1 cellular context compared by ENCODE assay signal in the genomic region with DNA sequence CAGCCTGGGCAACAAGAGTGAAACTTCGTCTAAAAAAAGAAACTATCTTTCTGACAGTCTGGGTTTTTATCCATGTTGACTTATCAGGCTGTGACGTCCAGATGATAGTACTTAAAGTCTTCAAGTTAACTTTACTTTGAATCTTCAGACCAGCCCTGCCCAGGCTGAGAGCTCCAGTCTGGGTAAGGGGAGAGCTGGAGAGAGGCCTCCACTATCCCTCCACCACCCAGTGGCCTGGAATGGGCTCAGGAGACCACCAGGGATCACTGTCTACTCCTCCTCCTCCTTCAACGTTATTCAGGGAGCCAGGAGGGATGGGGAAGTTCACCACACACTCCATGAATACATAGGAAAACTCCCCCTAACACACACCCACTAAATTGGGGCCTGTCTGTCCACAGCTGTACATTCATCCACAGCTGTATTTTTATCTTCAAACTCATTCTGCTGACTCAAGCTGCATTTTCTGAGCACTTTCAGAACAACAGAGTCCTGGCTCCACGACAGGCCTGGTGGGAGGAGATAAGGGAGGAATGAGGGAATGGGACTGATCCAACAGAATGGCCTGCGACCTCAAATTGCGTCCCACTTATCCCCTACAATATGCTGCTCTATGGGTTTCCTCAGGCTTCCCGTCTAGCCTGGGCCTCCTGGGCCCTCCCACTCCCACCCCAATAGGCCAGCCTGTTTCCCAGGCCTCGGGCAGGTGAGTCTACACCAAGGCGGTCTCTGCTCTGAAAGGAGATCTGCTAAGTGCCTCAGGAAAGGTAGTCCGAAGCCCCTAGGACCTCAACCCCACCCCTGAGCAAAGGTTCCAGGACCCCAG.
TF ChIP-seq lines count a peak whose summit lies in the region.

No MANE protein-coding gene starts in this region.

TF ChIP-seq in K562, 482 proteins besides CTCF, POLR2A, EP300 and RAD21 (continued from another document):
- TF ChIP-seq, protein P1, sequence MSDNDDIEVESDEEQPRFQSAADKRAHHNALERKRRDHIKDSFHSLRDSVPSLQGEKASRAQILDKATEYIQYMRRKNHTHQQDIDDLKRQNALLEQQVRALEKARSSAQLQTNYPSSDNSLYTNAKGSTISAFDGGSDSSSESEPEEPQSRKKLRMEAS (CRISPR knock-in tag; IDR thresholded peaks at IDR 0.05) = peak; percentile 68
- TF ChIP-seq RBM25 (IDR thresholded peaks at IDR 0.05; ENCODE audit: low read depth, low read length, severe bottlenecking) (peak; percentile 1), ZNF239 (CRISPR knock-in tag; IDR thresholded peaks at IDR 0.05) (peak; percentile 57; the same call in 1 of the 2 replicates), ZNF444 (CRISPR knock-in tag; IDR thresholded peaks at IDR 0.05) (0 out of 2 replicates have a peak, but pooled peaks have one; percentile 75), TEAD2 (tag; IDR thresholded peaks at IDR 0.05) (peak; percentile 80; the same call in 1 of the 2 replicates), TCFL5 (CRISPR knock-in tag; conservative IDR thresholded peaks at IDR 0.05) (no peak; the same call in 1 of the 2 replicates), CC2D1A (IDR thresholded peaks at IDR 0.05) (peak; percentile 94), ARHGAP35 (IDR thresholded peaks at IDR 0.05; ENCODE audit: partially characterized antibody) (no peak), PHB (CRISPR knock-in tag; IDR thresholded peaks at IDR 0.05) (no peak), ZNF583 (CRISPR knock-in tag; IDR thresholded peaks at IDR 0.05) (no peak), SMAD3 (CRISPR knock-in tag; conservative IDR thresholded peaks at IDR 0.05) (peak; percentile 88), JUND (IDR thresholded peaks at IDR 0.05; ENCODE audit: borderline replicate concordance, low read depth, low read length) (peak; percentile 93), JUND (tag; IDR thresholded peaks at IDR 0.05; ENCODE audit: borderline replicate concordance, low read depth, low read length) (peak; percentile 91; the same call in 2 of the 3 replicates), FOXA3 (CRISPR knock-in tag; conservative IDR thresholded peaks at IDR 0.05 in 1 of 2, IDR thresholded peaks at IDR 0.05 in 1 of 2) (peak; percentile 83 to 89; a peak in 3 of 4 replicates), ZNF354B (CRISPR knock-in tag; IDR thresholded peaks at IDR 0.05) (peak; percentile 42; the same call in 1 of the 2 replicates), HSF4 (CRISPR knock-in tag; IDR thresholded peaks at IDR 0.05; ENCODE audit: borderline replicate concordance) (no peak; the same call in 1 of the 2 replicates), MCM7 (IDR thresholded peaks at IDR 0.05) (no peak), HDGF (IDR thresholded peaks at IDR 0.05) (peak; percentile 42; the same call in 1 of the 2 replicates), SIN3B (IDR thresholded peaks at IDR 0.05; ENCODE audit: low read depth) (no peak), ZNF134 (CRISPR knock-in tag; conservative IDR thresholded peaks at IDR 0.05) (peak; percentile 50)
- TF ChIP-seq, protein P2, sequence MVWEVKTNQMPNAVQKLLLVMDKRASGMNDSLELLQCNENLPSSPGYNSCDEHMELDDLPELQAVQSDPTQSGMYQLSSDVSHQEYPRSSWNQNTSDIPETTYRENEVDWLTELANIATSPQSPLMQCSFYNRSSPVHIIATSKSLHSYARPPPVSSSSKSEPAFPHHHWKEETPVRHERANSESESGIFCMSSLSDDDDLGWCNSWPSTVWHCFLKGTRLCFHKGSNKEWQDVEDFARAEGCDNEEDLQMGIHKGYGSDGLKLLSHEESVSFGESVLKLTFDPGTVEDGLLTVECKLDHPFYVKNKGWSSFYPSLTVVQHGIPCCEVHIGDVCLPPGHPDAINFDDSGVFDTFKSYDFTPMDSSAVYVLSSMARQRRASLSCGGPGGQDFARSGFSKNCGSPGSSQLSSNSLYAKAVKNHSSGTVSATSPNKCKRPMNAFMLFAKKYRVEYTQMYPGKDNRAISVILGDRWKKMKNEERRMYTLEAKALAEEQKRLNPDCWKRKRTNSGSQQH (CRISPR knock-in tag; IDR thresholded peaks at IDR 0.05) = peak; percentile 52; the same call in 1 of the 2 replicates
- TF ChIP-seq, protein P3, sequence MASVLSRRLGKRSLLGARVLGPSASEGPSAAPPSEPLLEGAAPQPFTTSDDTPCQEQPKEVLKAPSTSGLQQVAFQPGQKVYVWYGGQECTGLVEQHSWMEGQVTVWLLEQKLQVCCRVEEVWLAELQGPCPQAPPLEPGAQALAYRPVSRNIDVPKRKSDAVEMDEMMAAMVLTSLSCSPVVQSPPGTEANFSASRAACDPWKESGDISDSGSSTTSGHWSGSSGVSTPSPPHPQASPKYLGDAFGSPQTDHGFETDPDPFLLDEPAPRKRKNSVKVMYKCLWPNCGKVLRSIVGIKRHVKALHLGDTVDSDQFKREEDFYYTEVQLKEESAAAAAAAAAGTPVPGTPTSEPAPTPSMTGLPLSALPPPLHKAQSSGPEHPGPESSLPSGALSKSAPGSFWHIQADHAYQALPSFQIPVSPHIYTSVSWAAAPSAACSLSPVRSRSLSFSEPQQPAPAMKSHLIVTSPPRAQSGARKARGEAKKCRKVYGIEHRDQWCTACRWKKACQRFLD (CRISPR knock-in tag; IDR thresholded peaks at IDR 0.05) = peak; percentile 98
TF ChIP-seq in K562: peak in this region for 195.
